In the genomic region with DNA sequence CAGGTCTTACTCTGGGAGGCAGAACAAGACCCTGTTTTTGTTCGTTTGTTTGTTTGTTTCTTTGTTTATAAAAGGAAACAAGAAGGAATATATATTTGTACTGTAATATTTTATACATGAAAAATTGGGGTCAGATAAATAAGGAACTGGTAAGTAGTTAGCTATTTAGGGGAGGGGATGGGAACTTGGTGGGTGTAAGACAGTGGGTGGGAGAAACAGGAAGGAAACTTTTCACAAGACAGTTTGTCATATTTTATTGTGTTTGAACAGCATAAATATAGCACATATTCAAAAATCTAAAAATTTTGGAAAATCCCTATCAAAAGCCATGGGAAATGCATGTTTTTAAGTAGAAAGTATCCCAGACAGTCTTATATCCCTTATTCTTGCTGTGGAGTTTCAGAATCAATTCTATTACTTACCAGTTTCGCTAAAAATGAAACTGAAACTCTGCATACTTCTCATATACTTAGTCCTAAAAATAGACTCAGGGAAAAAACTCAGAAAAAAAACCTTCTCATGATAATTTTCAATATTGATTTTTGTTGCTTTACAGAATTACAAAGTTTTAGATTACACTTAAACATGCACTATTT, we compare ENCODE assay signal across 8 cellular contexts. TPM values are rescaled to one million over a fixed set of nuclear protein-coding genes. Genes with fewer than 3 reads are reported as not detected.
DNase-seq lines count a peak whose midpoint lies in the region; ATAC-seq and TF ChIP-seq lines count a peak whose summit lies in the region.

No MANE protein-coding gene starts in this region.

- no peaks in the 10 kb centered on the region for H3K4me1 ChIP-seq in right cardiac atrium (ENCODE audit: control insufficient read depth, insufficient read depth, low read length)
- H3K4me1 ChIP-seq in body of pancreas: peaks cover 5% of the 10 kb centered on the region

- peaks cover 62% of the 10 kb centered on the region for H3K4me1 Mint-ChIP-seq in stimulated activated naive CD8-positive, alpha-beta T cell treated with anti-CD3 and anti-CD28 coated beads, Interleukin-15, Interleukin-2, amounts not matched to agents 100 ng/mL and 50 ng/mL, for 24 hours (ENCODE audit: low read depth)

- peak overlapping the region; percentile 60 for H3K4me3 Mint-ChIP-seq in stimulated activated naive CD8-positive, alpha-beta T cell treated with anti-CD3 and anti-CD28 coated beads, Interleukin-15, Interleukin-2, amounts not matched to agents 100 ng/mL and 50 ng/mL, for 24 hours

- no peaks in the 10 kb centered on the region for H3K27me3 Mint-ChIP-seq in stimulated activated naive CD8-positive, alpha-beta T cell treated with anti-CD3 and anti-CD28 coated beads, Interleukin-15, Interleukin-2, amounts not matched to agents 100 ng/mL and 50 ng/mL, for 24 hours

- H3K4me3 ChIP-seq in right cardiac atrium (ENCODE audit: low read length) (peak overlapping the region; percentile 28), body of pancreas (no peak overlapping the region)

- intact Hi-C loops in right cardiac atrium (cut with DNase I): no loop called here
- intact Hi-C loops in cardiac septum (cut with DNase I): no loop called here
- intact Hi-C loops in body of pancreas (cut with DNase I): no loop called here

- H3K27ac Mint-ChIP-seq in stimulated activated naive CD8-positive, alpha-beta T cell treated with anti-CD3 and anti-CD28 coated beads, Interleukin-15, Interleukin-2, amounts not matched to agents 100 ng/mL and 50 ng/mL, for 24 hours: peak overlapping the region; percentile 85

- ATAC-seq in right cardiac atrium: peak in 1 of 2 donors; percentile 45
- peak; percentile 89 for ATAC-seq in HG03342 (IDR thresholded peaks at IDR 0.05; ENCODE audit: unreplicated experiment)
- ATAC-seq in body of pancreas: peak; percentile 69

- DNase-seq in right cardiac atrium (no peak), cardiac septum (ENCODE audit: low spot score) (no peak), body of pancreas (no peak), HUDEP-2 (lab: John Stamatoyannopoulos, UW; ENCODE audit: unreplicated experiment in 76 of 76) (no peak), NCI-H1417 treated with DMSO at 0.1 percent for 48 hours (lab: John Stamatoyannopoulos, UW) (no peak), DMS153 (lab: John Stamatoyannopoulos, UW) (no peak)

- H3K9me3 Mint-ChIP-seq in stimulated activated naive CD8-positive, alpha-beta T cell treated with anti-CD3 and anti-CD28 coated beads, Interleukin-15, Interleukin-2, amounts not matched to agents 100 ng/mL and 50 ng/mL, for 24 hours: peaks cover 27% of the 10 kb centered on the region

- no peak for TF ChIP-seq CTCF in body of pancreas (IDR thresholded peaks at IDR 0.05)

- H3K27ac ChIP-seq in right cardiac atrium (ENCODE audit: low read length) (no peak overlapping the region), body of pancreas (peak overlapping the region in 3 of 4 donors; percentile 59 to 82 (median 64))

- H3K36me3 Mint-ChIP-seq in stimulated activated naive CD8-positive, alpha-beta T cell treated with anti-CD3 and anti-CD28 coated beads, Interleukin-15, Interleukin-2, amounts not matched to agents 100 ng/mL and 50 ng/mL, for 24 hours (ENCODE audit: low read depth): peaks cover 29% of the 10 kb centered on the region

- H3K9me3 ChIP-seq in right cardiac atrium (ENCODE audit: control insufficient read depth, low read length) (no peaks in the 10 kb centered on the region), body of pancreas (no peaks in the 10 kb centered on the region)

- no peak for TF ChIP-seq POLR2A in body of pancreas (IDR thresholded peaks at IDR 0.05)

- no peaks in the 10 kb centered on the region for H3K27me3 ChIP-seq in right cardiac atrium (ENCODE audit: control insufficient read depth, insufficient read depth)
- H3K27me3 ChIP-seq in body of pancreas: no peaks in the 10 kb centered on the region

- WGBS in right cardiac atrium: 30% methylated on average over 2 of the region's 2 CpGs
- WGBS in body of pancreas, 2 donors: 11 to 23% methylated on average over 2 of the region's 2 CpGs

- no peaks in the 10 kb centered on the region for H3K36me3 ChIP-seq in body of pancreas (replicated peaks in 1 of 2; ENCODE audit: insufficient read depth in 1 of 2, low read depth in 2 of 2)

RNA-seq across cellular contexts. Expression of gene RASGEF1B, which starts 22.3 kb away (rescaled TPM):
- total RNA-seq in right cardiac atrium (10 to 100 TPM in 1 of 4 donors, 1 to 10 TPM in 3; 9.0 to 10.6 (median 9.2) TPM), cardiac septum (2.4 TPM), body of pancreas (1 to 10 TPM; 4.3 to 8.6 TPM)
- 4.3 TPM for polyA plus RNA-seq in right cardiac atrium
